In the genomic region with DNA sequence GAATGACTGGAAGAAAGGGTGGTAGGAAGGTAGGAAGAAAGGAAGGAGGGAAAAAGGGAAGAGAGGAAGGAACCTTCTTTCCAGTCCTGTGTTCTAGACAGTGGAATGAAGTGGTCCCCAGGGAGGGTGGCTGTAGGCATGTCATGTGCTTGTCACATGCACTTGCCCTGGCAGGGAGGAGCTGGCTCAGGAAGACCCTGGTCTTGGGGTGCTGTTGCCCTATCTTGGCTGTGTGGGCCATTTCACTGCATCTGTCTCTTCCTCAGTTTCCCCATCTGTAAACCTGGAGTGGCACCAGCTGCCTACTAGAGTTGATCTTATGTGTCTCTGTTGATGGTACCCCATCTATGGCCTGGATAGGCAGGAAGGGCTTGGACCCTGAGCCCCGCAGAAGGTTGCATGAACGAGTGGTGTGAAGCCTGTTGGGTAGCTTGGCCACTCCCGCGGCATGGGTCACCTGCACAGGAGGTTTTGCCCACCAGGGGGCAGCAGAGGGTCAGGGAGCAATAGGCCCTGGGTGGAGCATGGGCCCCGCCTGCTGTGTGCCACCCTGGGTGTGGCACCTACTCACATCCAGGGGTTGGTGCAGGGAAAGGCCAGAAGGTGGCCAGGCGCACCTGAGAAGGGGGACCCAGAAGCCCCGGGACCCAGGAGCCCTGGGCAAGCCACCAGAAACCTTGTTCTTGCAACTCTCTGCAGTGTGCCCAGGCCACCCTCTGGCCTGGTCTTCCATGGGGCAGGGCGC, we compare ENCODE assay signal across 1 cellular context.
TF ChIP-seq lines count a peak whose summit lies in the region.

No MANE protein-coding gene starts in this region.

TF ChIP-seq in HEK293, 187 proteins besides CTCF, POLR2A, EP300 and RAD21 (continued from another document and continues in another):
- TF ChIP-seq, protein P1, sequence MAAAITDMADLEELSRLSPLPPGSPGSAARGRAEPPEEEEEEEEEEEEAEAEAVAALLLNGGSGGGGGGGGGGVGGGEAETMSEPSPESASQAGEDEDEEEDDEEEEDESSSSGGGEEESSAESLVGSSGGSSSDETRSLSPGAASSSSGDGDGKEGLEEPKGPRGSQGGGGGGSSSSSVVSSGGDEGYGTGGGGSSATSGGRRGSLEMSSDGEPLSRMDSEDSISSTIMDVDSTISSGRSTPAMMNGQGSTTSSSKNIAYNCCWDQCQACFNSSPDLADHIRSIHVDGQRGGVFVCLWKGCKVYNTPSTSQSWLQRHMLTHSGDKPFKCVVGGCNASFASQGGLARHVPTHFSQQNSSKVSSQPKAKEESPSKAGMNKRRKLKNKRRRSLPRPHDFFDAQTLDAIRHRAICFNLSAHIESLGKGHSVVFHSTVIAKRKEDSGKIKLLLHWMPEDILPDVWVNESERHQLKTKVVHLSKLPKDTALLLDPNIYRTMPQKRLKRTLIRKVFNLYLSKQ (tag by site-specific recombination; IDR thresholded peaks at IDR 0.05; ENCODE audit: borderline replicate concordance) = no peak
- TF ChIP-seq IKZF3 (tag by site-specific recombination; IDR thresholded peaks at IDR 0.05) (no peak), ZNF600 (tag by site-specific recombination; IDR thresholded peaks at IDR 0.05) (no peak), ZNF692 (tag by site-specific recombination; IDR thresholded peaks at IDR 0.05) (peak; percentile 77), GLIS1 (tag by site-specific recombination; IDR thresholded peaks at IDR 0.05) (no peak), ZNF169 (tag by site-specific recombination; IDR thresholded peaks at IDR 0.05) (no peak), ZNF544 (tag by site-specific recombination; IDR thresholded peaks at IDR 0.05) (no peak), ZNF18 (tag by site-specific recombination; IDR thresholded peaks at IDR 0.05) (peak; percentile 74; the same call in 1 of the 2 replicates), ZNF211 (tag by site-specific recombination; IDR thresholded peaks at IDR 0.05; ENCODE audit: low read depth) (no peak), ZNF621 (tag by site-specific recombination; IDR thresholded peaks at IDR 0.05) (no peak), SP2 (tag by site-specific recombination; IDR thresholded peaks at IDR 0.05) (no peak), HIC1 (tag by site-specific recombination; IDR thresholded peaks at IDR 0.05) (peak; percentile 71), ZNF449 (tag by site-specific recombination; IDR thresholded peaks at IDR 0.05) (no peak), ZNF768 (tag by site-specific recombination; IDR thresholded peaks at IDR 0.05) (no peak), BCL11A (tag by site-specific recombination; IDR thresholded peaks at IDR 0.05; ENCODE audit: low read depth) (no peak), KLF17 (tag by site-specific recombination; IDR thresholded peaks at IDR 0.05) (peak; percentile 61), TRIM28 (IDR thresholded peaks at IDR 0.05; ENCODE audit: borderline replicate concordance, low read length) (no peak), ZNF664 (tag by site-specific recombination; IDR thresholded peaks at IDR 0.05) (no peak), ZNF274 (IDR thresholded peaks at IDR 0.05; ENCODE audit: low read length) (no peak), ZNF274 (tag by site-specific recombination; IDR thresholded peaks at IDR 0.05; ENCODE audit: borderline replicate concordance) (no peak), ZNF670 (tag by site-specific recombination; IDR thresholded peaks at IDR 0.05; ENCODE audit: low read depth) (no peak), PRDM6 (tag by site-specific recombination; IDR thresholded peaks at IDR 0.05) (no peak), ZNF391 (tag by site-specific recombination; IDR thresholded peaks at IDR 0.05; ENCODE audit: borderline replicate concordance, low read depth) (no peak), KLF8 (tag by site-specific recombination; IDR thresholded peaks at IDR 0.05) (peak; percentile 88), PBX3 (CRISPR knock-in tag; IDR thresholded peaks at IDR 0.05) (no peak), ZNF76 (tag by site-specific recombination; IDR thresholded peaks at IDR 0.05; ENCODE audit: borderline replicate concordance, low read depth) (0 out of 2 replicates have a peak, but pooled peaks have one; percentile 16), ZNF514 (tag by site-specific recombination; IDR thresholded peaks at IDR 0.05) (no peak), ZFP41 (tag by site-specific recombination; IDR thresholded peaks at IDR 0.05; ENCODE audit: borderline replicate concordance) (no peak), ZXDB (tag by site-specific recombination; IDR thresholded peaks at IDR 0.05) (no peak), ZNF555 (tag by site-specific recombination; conservative IDR thresholded peaks at IDR 0.05) (no peak)
- TF ChIP-seq, protein P2, sequence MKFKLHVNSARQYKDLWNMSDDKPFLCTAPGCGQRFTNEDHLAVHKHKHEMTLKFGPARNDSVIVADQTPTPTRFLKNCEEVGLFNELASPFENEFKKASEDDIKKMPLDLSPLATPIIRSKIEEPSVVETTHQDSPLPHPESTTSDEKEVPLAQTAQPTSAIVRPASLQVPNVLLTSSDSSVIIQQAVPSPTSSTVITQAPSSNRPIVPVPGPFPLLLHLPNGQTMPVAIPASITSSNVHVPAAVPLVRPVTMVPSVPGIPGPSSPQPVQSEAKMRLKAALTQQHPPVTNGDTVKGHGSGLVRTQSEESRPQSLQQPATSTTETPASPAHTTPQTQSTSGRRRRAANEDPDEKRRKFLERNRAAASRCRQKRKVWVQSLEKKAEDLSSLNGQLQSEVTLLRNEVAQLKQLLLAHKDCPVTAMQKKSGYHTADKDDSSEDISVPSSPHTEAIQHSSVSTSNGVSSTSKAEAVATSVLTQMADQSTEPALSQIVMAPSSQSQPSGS (tag by site-specific recombination; IDR thresholded peaks at IDR 0.05; ENCODE audit: low read depth) = no peak
- TF ChIP-seq, protein P3, sequence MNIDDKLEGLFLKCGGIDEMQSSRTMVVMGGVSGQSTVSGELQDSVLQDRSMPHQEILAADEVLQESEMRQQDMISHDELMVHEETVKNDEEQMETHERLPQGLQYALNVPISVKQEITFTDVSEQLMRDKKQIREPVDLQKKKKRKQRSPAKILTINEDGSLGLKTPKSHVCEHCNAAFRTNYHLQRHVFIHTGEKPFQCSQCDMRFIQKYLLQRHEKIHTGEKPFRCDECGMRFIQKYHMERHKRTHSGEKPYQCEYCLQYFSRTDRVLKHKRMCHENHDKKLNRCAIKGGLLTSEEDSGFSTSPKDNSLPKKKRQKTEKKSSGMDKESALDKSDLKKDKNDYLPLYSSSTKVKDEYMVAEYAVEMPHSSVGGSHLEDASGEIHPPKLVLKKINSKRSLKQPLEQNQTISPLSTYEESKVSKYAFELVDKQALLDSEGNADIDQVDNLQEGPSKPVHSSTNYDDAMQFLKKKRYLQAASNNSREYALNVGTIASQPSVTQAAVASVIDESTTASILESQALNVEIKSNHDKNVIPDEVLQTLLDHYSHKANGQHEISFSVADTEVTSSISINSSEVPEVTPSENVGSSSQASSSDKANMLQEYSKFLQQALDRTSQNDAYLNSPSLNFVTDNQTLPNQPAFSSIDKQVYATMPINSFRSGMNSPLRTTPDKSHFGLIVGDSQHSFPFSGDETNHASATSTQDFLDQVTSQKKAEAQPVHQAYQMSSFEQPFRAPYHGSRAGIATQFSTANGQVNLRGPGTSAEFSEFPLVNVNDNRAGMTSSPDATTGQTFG (tag by site-specific recombination; IDR thresholded peaks at IDR 0.05; ENCODE audit: borderline replicate concordance) = no peak
- TF ChIP-seq, protein P4, sequence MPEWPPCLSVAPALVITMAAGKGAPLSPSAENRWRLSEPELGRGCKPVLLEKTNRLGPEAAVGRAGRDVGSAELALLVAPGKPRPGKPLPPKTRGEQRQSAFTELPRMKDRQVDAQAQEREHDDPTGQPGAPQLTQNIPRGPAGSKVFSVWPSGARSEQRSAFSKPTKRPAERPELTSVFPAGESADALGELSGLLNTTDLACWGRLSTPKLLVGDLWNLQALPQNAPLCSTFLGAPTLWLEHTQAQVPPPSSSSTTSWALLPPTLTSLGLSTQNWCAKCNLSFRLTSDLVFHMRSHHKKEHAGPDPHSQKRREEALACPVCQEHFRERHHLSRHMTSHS (tag by site-specific recombination; IDR thresholded peaks at IDR 0.05) = no peak
- TF ChIP-seq, protein P5, sequence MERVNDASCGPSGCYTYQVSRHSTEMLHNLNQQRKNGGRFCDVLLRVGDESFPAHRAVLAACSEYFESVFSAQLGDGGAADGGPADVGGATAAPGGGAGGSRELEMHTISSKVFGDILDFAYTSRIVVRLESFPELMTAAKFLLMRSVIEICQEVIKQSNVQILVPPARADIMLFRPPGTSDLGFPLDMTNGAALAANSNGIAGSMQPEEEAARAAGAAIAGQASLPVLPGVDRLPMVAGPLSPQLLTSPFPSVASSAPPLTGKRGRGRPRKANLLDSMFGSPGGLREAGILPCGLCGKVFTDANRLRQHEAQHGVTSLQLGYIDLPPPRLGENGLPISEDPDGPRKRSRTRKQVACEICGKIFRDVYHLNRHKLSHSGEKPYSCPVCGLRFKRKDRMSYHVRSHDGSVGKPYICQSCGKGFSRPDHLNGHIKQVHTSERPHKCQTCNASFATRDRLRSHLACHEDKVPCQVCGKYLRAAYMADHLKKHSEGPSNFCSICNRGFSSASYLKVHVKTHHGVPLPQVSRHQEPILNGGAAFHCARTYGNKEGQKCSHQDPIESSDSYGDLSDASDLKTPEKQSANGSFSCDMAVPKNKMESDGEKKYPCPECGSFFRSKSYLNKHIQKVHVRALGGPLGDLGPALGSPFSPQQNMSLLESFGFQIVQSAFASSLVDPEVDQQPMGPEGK (tag by site-specific recombination; IDR thresholded peaks at IDR 0.05) = no peak
